Comparison of ENCODE assay signal across 19 cellular contexts in the genomic region with DNA sequence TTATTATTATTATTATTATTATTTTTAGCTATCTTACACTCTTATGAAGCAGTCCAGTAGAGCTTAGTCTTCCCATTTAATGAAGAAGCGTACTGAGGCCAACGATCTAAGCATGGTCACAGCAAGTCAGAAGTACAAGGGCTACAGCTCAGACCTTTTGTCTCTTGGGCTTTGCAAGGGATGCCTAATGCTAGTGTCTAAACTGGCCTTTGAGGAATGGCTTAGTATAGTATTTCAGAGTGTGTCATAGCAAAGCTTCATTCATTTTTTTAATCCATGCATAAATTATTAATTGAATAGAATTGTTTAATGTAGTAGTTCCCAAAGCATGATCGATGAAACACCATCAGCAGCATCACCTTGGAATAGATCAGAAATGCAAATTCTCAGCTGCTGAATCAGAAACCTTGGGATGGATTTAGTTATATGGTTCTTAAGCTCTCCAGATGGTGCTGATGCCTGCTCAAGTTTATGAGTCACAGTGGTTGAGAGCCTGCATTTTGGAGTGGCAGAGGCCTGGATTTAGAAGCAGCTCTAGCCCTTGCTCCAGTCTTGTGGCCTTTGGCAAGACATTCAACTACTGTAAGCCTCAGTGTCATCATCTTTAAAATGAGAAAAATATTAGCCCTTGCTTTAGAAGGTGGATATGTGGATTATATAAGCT. TPM values are rescaled to one million over a fixed set of nuclear protein-coding genes. Genes with fewer than 3 reads are reported as not detected.
DNase-seq lines count a peak whose midpoint lies in the region; ATAC-seq, FAIRE-seq and TF ChIP-seq lines count a peak whose summit lies in the region.
"Had no signal": no experiment of that assay in that cellular context is flagged by ENCODE, and none has a peak within 500 bp of the region (broad histone marks: within the 10 kb centered on the region; RNA-seq: fewer than 3 reads in every experiment).

No MANE protein-coding gene starts in this region.

- H3K27me3 ChIP-seq in breast epithelium = peaks cover 0 to 27% of the 10 kb centered on the region in 2 donors
- H3K27me3 ChIP-seq in RWPE2 (ENCODE audit: insufficient read depth, poor library complexity, severe bottlenecking) = no peaks in the 10 kb centered on the region
- no peaks in the 10 kb centered on the region for H3K27me3 ChIP-seq in uterus
- H3K27me3 ChIP-seq: ascending aorta had no signal

- no peak overlapping the region for H3K27ac Mint-ChIP-seq in MCF 10A (ENCODE audit: low read depth, unreplicated experiment)
- H3K27ac Mint-ChIP-seq: activated T-helper 1 cell treated with anti-CD3 and anti-CD28 coated beads, Interleukin-12 subunit alpha, Interleukin-12 subunit beta, Interleukin-2, Interleukin-4 antibody, amounts not matched to agents 30 ng/mL and 10 ng/mL and 1 ng/mL, durations not matched to agents 14 hours and 24 hours and 36 hours; endodermal cell had no signal

- H3K9me3 Mint-ChIP-seq in MCF 10A (ENCODE audit: unreplicated experiment) = no peaks in the 10 kb centered on the region
- H3K9me3 Mint-ChIP-seq: activated T-helper 1 cell treated with anti-CD3 and anti-CD28 coated beads, Interleukin-12 subunit alpha, Interleukin-12 subunit beta, Interleukin-2, Interleukin-4 antibody, amounts not matched to agents 30 ng/mL and 10 ng/mL and 1 ng/mL, durations not matched to agents 14 hours and 24 hours and 36 hours; endodermal cell had no signal

- no peak overlapping the region for H3K4me3 Mint-ChIP-seq in MCF 10A (ENCODE audit: unreplicated experiment)
- H3K4me3 Mint-ChIP-seq: activated T-helper 1 cell treated with anti-CD3 and anti-CD28 coated beads, Interleukin-12 subunit alpha, Interleukin-12 subunit beta, Interleukin-2, Interleukin-4 antibody, amounts not matched to agents 30 ng/mL and 10 ng/mL and 1 ng/mL, durations not matched to agents 14 hours and 24 hours and 36 hours; endodermal cell had no signal

- FAIRE-seq in urothelium cell line (lab: Jason Lieb, UNC) = no peak
- FAIRE-seq: GM18507 had no signal

- H3K4me1 ChIP-seq in breast epithelium (no peaks in the 10 kb centered on the region), RWPE2 (ENCODE audit: insufficient read depth, poor library complexity, severe bottlenecking) (no peaks in the 10 kb centered on the region), uterus (no peaks in the 10 kb centered on the region)
- H3K4me1 ChIP-seq: ascending aorta had no signal

- TF ChIP-seq POLR2A in breast epithelium (IDR thresholded peaks at IDR 0.05) = no peak
- TF ChIP-seq POLR2A in uterus (IDR thresholded peaks at IDR 0.05) = no peak

- DNase-seq in MCF 10A (ENCODE audit: unreplicated experiment) = peak; percentile 35
- DNase-seq in breast epithelium (ENCODE audit: low spot score in 2 of 2) = no peak
- DNase-seq in RWPE2 (ENCODE audit: low spot score) = no peak
- peak; percentile 96 for DNase-seq in fibroblast of peridontal ligament (ENCODE audit: extremely low read depth)
- DNase-seq in urothelium cell line (ENCODE audit: low spot score) = peak; percentile 58
- no peak for DNase-seq in NCI-H1436 treated with DMSO at 0.1 percent for 48 hours (lab: John Stamatoyannopoulos, UW)
- DNase-seq in uterus = no peak
- no peak for DNase-seq in KG1 (lab: John Stamatoyannopoulos, UW)
- DNase-seq: activated CD4-positive, alpha-beta T cell treated with anti-CD3 and anti-CD28 coated beads for 48 hours; endodermal cell; NCI-H2107 had no signal

- no peaks in the 10 kb centered on the region for H3K36me3 Mint-ChIP-seq in MCF 10A (ENCODE audit: insufficient read depth, unreplicated experiment)

- intact Hi-C loops in MCF 10A (cut with micrococcal nuclease) (no loop called here), breast epithelium (cut with DNase I; ENCODE audit: low total_unique reads) (no loop called here), uterus (cut with DNase I; ENCODE audit: low total_unique reads) (no loop called here)

- no peaks in the 10 kb centered on the region for H3K27me3 Mint-ChIP-seq in MCF 10A (ENCODE audit: insufficient read depth, unreplicated experiment)

- H3K4me3 ChIP-seq in breast epithelium = no peak overlapping the region
- no peak overlapping the region for H3K4me3 ChIP-seq in RWPE2 (ENCODE audit: severe bottlenecking)
- no peak overlapping the region for H3K4me3 ChIP-seq in uterus
- H3K4me3 ChIP-seq: ascending aorta had no signal

- H3K27ac ChIP-seq in breast epithelium = no peak overlapping the region
- H3K27ac ChIP-seq in RWPE2 (ENCODE audit: poor library complexity, severe bottlenecking) = no peak overlapping the region
- no peak overlapping the region for H3K27ac ChIP-seq in uterus
- H3K27ac ChIP-seq: ascending aorta, KMS-11 had no signal

- H3K36me3 ChIP-seq in breast epithelium (no peaks in the 10 kb centered on the region), RWPE2 (ENCODE audit: low read depth) (no peaks in the 10 kb centered on the region), uterus (no peaks in the 10 kb centered on the region)
- H3K36me3 ChIP-seq: ascending aorta had no signal

- no peaks in the 10 kb centered on the region for H3K4me1 Mint-ChIP-seq in MCF 10A (ENCODE audit: insufficient read depth, unreplicated experiment)

- POLR2A ChIA-PET in MCF 10A (lab: Yijun Ruan, JAX) = interaction anchor here (0.6 to 2.3 kb wide), 6 partner anchors 13 to 852 kb away, joined by 3 to 5 read pairs (median 4); no protein-coding TSS in a partner anchor

- no peak for TF ChIP-seq CTCF in MCF 10A (IDR thresholded peaks at IDR 0.05; ENCODE audit: unreplicated experiment)
- no peak for TF ChIP-seq CTCF in breast epithelium (IDR thresholded peaks at IDR 0.05)
- no peak for TF ChIP-seq CTCF in RWPE2 (IDR thresholded peaks at IDR 0.05; ENCODE audit: poor library complexity, severe bottlenecking)
- no peak for TF ChIP-seq CTCF in uterus (IDR thresholded peaks at IDR 0.05)

- ATAC-seq in RWPE2 (ENCODE audit: low read depth) = peak; percentile 82
- ATAC-seq: HCT116 had no signal

- no peaks in the 10 kb centered on the region for H3K9me3 ChIP-seq in breast epithelium
- H3K9me3 ChIP-seq in RWPE2 (ENCODE audit: severe bottlenecking) = no peaks in the 10 kb centered on the region
- H3K9me3 ChIP-seq in uterus = no peaks in the 10 kb centered on the region
- H3K9me3 ChIP-seq: ascending aorta had no signal

- BruUV-seq in MCF 10A (replicated peaks; lab: Mats Ljungman, UMichigan) = no TSS peak

- CTCF ChIA-PET in MCF 10A (lab: Yijun Ruan, JAX) = interaction anchor here (0.5 to 2.7 kb wide), 8 partner anchors 7 to 725 kb away, joined by 3 to 23 read pairs (median 4); no protein-coding TSS in a partner anchor

RNA-seq across cellular contexts. Expression of gene IL12B, which starts 6.1 kb away (rescaled TPM):
- total RNA-seq in MCF 10A (2022) = 0.14 and 0.15 TPM in 2 replicates
- not detected for total RNA-seq in breast epithelium
- not detected for total RNA-seq in uterus
- total RNA-seq: activated T-helper 1 cell treated with anti-CD3 and anti-CD28 coated beads, Interleukin-12 subunit alpha, Interleukin-12 subunit beta, Interleukin-2, Interleukin-4 antibody, amounts not matched to agents 30 ng/mL and 10 ng/mL and 1 ng/mL, durations not matched to agents 14 hours and 24 hours and 36 hours; ascending aorta; endodermal cell; lung microvascular endothelial cell; osteocyte; urinary bladder had no signal

Comparison
In these comparisons a context has a peak if more than half of its experiments do, and no peak if none do; other contexts are left out.
1. DNase-seq: peak in MCF 10A (single experiment), fibroblast of peridontal ligament (single experiment) and urothelium cell line (single experiment); none in breast epithelium (0 of 2), RWPE2 (single experiment), NCI-H1436 treated with DMSO at 0.1 percent for 48 hours (single experiment), uterus (0 of 2) and KG1 (single experiment).